ENCODE assay signal across 1 cellular context in the genomic region with DNA sequence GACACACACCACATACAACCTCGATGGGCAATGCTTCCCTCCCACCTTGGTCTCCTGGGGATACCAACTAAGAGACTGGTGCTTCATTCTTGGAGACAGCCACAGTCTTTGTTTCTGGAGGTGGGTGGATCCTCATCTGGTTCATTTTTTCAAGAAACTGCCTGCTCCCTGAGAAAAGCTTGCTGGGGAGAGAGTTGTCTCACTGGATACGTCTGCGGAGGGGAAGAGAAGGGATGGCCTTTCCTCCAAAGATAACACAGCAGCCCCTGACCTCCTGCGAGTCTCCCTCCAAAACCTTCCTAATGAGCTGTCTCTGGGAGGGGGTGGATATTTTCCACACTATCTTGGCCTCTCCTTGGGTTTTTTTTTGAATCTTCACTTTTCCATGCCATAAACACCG.
TF ChIP-seq lines count a peak whose summit lies in the region.

No MANE protein-coding gene starts in this region.

TF ChIP-seq in IMR-90, 13 proteins besides CTCF, POLR2A, EP300 and RAD21 (continued from another document):
- TF ChIP-seq, protein P1, sequence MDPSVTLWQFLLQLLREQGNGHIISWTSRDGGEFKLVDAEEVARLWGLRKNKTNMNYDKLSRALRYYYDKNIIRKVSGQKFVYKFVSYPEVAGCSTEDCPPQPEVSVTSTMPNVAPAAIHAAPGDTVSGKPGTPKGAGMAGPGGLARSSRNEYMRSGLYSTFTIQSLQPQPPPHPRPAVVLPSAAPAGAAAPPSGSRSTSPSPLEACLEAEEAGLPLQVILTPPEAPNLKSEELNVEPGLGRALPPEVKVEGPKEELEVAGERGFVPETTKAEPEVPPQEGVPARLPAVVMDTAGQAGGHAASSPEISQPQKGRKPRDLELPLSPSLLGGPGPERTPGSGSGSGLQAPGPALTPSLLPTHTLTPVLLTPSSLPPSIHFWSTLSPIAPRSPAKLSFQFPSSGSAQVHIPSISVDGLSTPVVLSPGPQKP (IDR thresholded peaks at IDR 0.05; ENCODE audit: borderline replicate concordance, low read depth, low read length), result no peak
- no peak for TF ChIP-seq FOS (IDR thresholded peaks at IDR 0.05; ENCODE audit: low read depth, low read length)
- no peak for TF ChIP-seq CHD1 (IDR thresholded peaks at IDR 0.05; ENCODE audit: low read depth, low read length)
